Comparison of ENCODE assay signal across 31 cellular contexts in the genomic region with DNA sequence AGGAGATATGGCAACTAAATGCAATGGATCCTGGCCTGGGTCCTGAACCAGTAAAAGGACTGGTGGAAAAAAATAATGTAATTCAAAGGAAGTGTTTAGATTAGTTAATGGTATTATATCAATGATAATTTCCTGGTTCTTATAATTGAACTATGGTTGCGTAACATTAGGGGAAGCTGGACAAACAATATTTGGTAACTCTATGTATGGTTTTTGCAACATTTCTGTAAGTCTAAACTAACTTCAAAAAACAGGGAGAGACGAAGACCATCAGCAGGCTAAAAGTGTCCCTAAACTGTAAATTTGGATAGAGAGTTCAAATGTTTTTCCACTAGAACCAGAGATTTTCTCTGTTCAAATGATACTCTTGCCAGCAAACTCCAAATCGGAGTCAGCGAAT. TPM values are rescaled to one million over a fixed set of nuclear protein-coding genes. Genes with fewer than 3 reads are reported as not detected.
DNase-seq lines count a peak whose midpoint lies in the region; ATAC-seq and TF ChIP-seq lines count a peak whose summit lies in the region.
"Had no signal": no experiment of that assay in that cellular context is flagged by ENCODE, and none has a peak within 500 bp of the region (broad histone marks: within the 10 kb centered on the region; RNA-seq: fewer than 3 reads in every experiment).

No MANE protein-coding gene starts in this region.

- in situ Hi-C loops in mammary epithelial cell (cut with MboI; ENCODE audit: low sequenced_read_pairs in 2 of 2), result no loop called here

- 98% methylated on average over 4 of the region's 4 CpGs for WGBS in mammary epithelial cell (ENCODE audit: low coverage, missing lambda C conversion rate)
- no CpG with 5 or more reads among the region's 4 CpGs for WGBS in mesendoderm (ENCODE audit: extremely low coverage, insufficient coverage, low lambda C conversion rate)

- no peak for TF ChIP-seq CTCF in MCF 10A (IDR thresholded peaks at IDR 0.05; ENCODE audit: unreplicated experiment)
- TF ChIP-seq CTCF in mammary epithelial cell (conservative IDR thresholded peaks at IDR 0.05 in 1 of 2, IDR thresholded peaks at IDR 0.05 in 1 of 2; ENCODE audit: extremely low read depth in 1 of 2, insufficient read depth in 1 of 2, low read depth in 1 of 2, low read length in 2 of 2), result no peak

- H4K5ac ChIP-seq in mesendoderm (ENCODE audit: low read length), result no peak overlapping the region

- no peak overlapping the region for H2BK120ac ChIP-seq in mesendoderm (ENCODE audit: low read depth, low read length)

- peaks cover 15% of the 10 kb centered on the region for H3K4me1 ChIP-seq in mammary epithelial cell (ENCODE audit: insufficient read depth, low read length)
- peaks cover 52% of the 10 kb centered on the region for H3K4me1 ChIP-seq in adipocyte (ENCODE audit: control insufficient read depth, insufficient read depth, low read length)
- peaks cover 11% of the 10 kb centered on the region for H3K4me1 ChIP-seq in mesendoderm (ENCODE audit: control insufficient read depth, low read depth, low read length)
- H3K4me1 ChIP-seq: BLaER1 had no signal

- H3K9me3 Mint-ChIP-seq in MCF 10A (ENCODE audit: unreplicated experiment), result peaks cover 7% of the 10 kb centered on the region
- H3K9me3 Mint-ChIP-seq: T-helper 2 cell treated with Interferon-gamma antibody and Interleukin-4, amounts not matched to agents 5 μg/mL and 100 μg/mL, for 36 hours had no signal

- no peak overlapping the region for H2BK15ac ChIP-seq in mesendoderm (replicated peaks; ENCODE audit: low read depth)

- no peak overlapping the region for H3K56ac ChIP-seq in mesendoderm (ENCODE audit: low read length)

- H3K4me3 Mint-ChIP-seq in MCF 10A (ENCODE audit: unreplicated experiment), result no peak overlapping the region
- H3K4me3 Mint-ChIP-seq: H9; T-helper 2 cell treated with Interferon-gamma antibody and Interleukin-4, amounts not matched to agents 5 μg/mL and 100 μg/mL, for 36 hours had no signal

- BruUV-seq in MCF 10A (replicated peaks; lab: Mats Ljungman, UMichigan) (no TSS peak), mammary epithelial cell (replicated peaks; lab: Mats Ljungman, UMichigan) (no TSS peak)

- H3K4me2 ChIP-seq in mammary epithelial cell (ENCODE audit: insufficient read depth, low read depth, low read length), result no peak overlapping the region
- no peak overlapping the region for H3K4me2 ChIP-seq in mesendoderm (ENCODE audit: low read length)
- H3K4me2 ChIP-seq: BLaER1, hepatocyte had no signal

- H3K27ac ChIP-seq in mammary epithelial cell (ENCODE audit: insufficient read depth, low read depth, low read length) (no peak overlapping the region), mesendoderm (ENCODE audit: low read depth, low read length) (no peak overlapping the region)
- H3K27ac ChIP-seq: BLaER1, hepatocyte, suprapubic skin, vagina, VCaP had no signal

- CTCF ChIA-PET in MCF 10A (lab: Yijun Ruan, JAX) (no interaction called here), mammary epithelial cell (lab: Charles Lee; ENCODE audit: low non-redundant PET) (no interaction called here)

- no peak overlapping the region for H3K4me3 ChIP-seq in mammary epithelial cell (replicated peaks in 1 of 3; ENCODE audit: insufficient read depth in 1 of 3, low read depth in 2 of 3, low read length in 3 of 3)
- no peak overlapping the region for H3K4me3 ChIP-seq in adipocyte (ENCODE audit: low read length)
- H3K4me3 ChIP-seq in mesendoderm (ENCODE audit: low read length), result no peak overlapping the region
- H3K4me3 ChIP-seq: adrenal gland, BLaER1, hepatocyte, MG63, suprapubic skin, vagina had no signal

- H3K27me3 ChIP-seq in mammary epithelial cell (ENCODE audit: insufficient read depth, low read length), result no peaks in the 10 kb centered on the region
- no peaks in the 10 kb centered on the region for H3K27me3 ChIP-seq in adipocyte (replicated peaks; ENCODE audit: control insufficient read depth, insufficient read depth, low read length)
- H3K27me3 ChIP-seq in mesendoderm (ENCODE audit: insufficient read depth, low read length, poor library complexity), result no peaks in the 10 kb centered on the region
- H3K27me3 ChIP-seq: adrenal gland, BLaER1, hepatocyte, MG63, suprapubic skin, vagina had no signal

- no peak overlapping the region for H4K8ac ChIP-seq in mesendoderm (ENCODE audit: low read depth, low read length)

- no peak overlapping the region for H2BK5ac ChIP-seq in mesendoderm (ENCODE audit: low read length)

- no peaks in the 10 kb centered on the region for H3K9me3 ChIP-seq in mammary epithelial cell (replicated peaks; ENCODE audit: insufficient read depth, low read length)
- no peaks in the 10 kb centered on the region for H3K9me3 ChIP-seq in adipocyte (ENCODE audit: control insufficient read depth, low read length)
- H3K9me3 ChIP-seq: adrenal gland, BLaER1, suprapubic skin, vagina had no signal

- H3K23ac ChIP-seq in mesendoderm (ENCODE audit: low read length), result no peak overlapping the region

- H2AFZ ChIP-seq in mammary epithelial cell (ENCODE audit: low read depth, low read length), result no peak overlapping the region
- H2AFZ ChIP-seq: hepatocyte had no signal

- dilution Hi-C loops in mammary epithelial cell (cut with HindIII; ENCODE audit: low sequenced_read_pairs), result no loop called here

- H3K79me2 ChIP-seq in mammary epithelial cell (ENCODE audit: insufficient read depth, low read length) (peaks cover 100% of the 10 kb centered on the region), mesendoderm (ENCODE audit: control insufficient read depth, insufficient read depth, low read length) (peaks cover 60% of the 10 kb centered on the region)

- H3K9ac ChIP-seq in mammary epithelial cell (ENCODE audit: insufficient read depth, low read length), result no peak overlapping the region
- H3K9ac ChIP-seq in adipocyte (ENCODE audit: low read length), result no peak overlapping the region
- no peak overlapping the region for H3K9ac ChIP-seq in mesendoderm (ENCODE audit: low read length)
- H3K9ac ChIP-seq: BLaER1 had no signal

- H3K27ac Mint-ChIP-seq in MCF 10A (ENCODE audit: low read depth, unreplicated experiment), result no peak overlapping the region
- H3K27ac Mint-ChIP-seq: H9; T-helper 2 cell treated with Interferon-gamma antibody and Interleukin-4, amounts not matched to agents 5 μg/mL and 100 μg/mL, for 36 hours had no signal

- peaks cover 45% of the 10 kb centered on the region for H3K4me1 Mint-ChIP-seq in MCF 10A (ENCODE audit: insufficient read depth, unreplicated experiment)

- no peak overlapping the region for H3K18ac ChIP-seq in mesendoderm (ENCODE audit: low read length)

- DNase-seq in MCF 10A (ENCODE audit: unreplicated experiment) (peak; percentile 26), mammary epithelial cell (no peak), adipocyte (ENCODE audit: low read depth) (peak; percentile 59), left lobe of liver (ENCODE audit: low spot score) (no peak), amygdala (lab: John Stamatoyannopoulos, UW) (no peak), NCI-H1048 (lab: John Stamatoyannopoulos, UW) (no peak), mesendoderm (no peak), epidermal melanocyte (ENCODE audit: insufficient read length, low spot score) (no peak)
- DNase-seq: activated CD4-positive, alpha-beta T cell treated with anti-CD3 and anti-CD28 coated beads for 48 hours; activated CD8-positive, alpha-beta memory T cell treated with anti-CD3 and anti-CD28 coated beads for 24 hours; activated gamma-delta T cell treated with Interleukin-2 at 50 U/mL for 16 hours; activated T-cell treated with anti-CD3 and anti-CD28 coated beads, Interleukin-2, amount 50 U/mL, for 1 hour; adrenal gland; DND-41; effector memory CD4-positive, alpha-beta T cell; foreskin fibroblast; H9; left colon; MG63; NCI-H1694; PC-3; Right ventricle myocardium superior; stimulated activated naive CD4-positive, alpha-beta T cell had no signal

- no peak overlapping the region for H2AK5ac ChIP-seq in mesendoderm (ENCODE audit: low read length)

- H4K20me1 ChIP-seq in mammary epithelial cell (ENCODE audit: insufficient read depth, low read length), result peaks cover 4% of the 10 kb centered on the region
- H4K20me1 ChIP-seq: BLaER1 had no signal

- no peaks in the 10 kb centered on the region for H3K27me3 Mint-ChIP-seq in MCF 10A (ENCODE audit: insufficient read depth, unreplicated experiment)

- ATAC-seq in left lobe of liver, result peak; percentile 42
- ATAC-seq: esophagus mucosa, left colon, PC-3, sciatic nerve had no signal

- H3K36me3 ChIP-seq in mammary epithelial cell (ENCODE audit: insufficient read depth, low read length), result peaks cover 9% of the 10 kb centered on the region
- peaks cover 7% of the 10 kb centered on the region for H3K36me3 ChIP-seq in adipocyte (ENCODE audit: control insufficient read depth, insufficient read depth, low read length, severe bottlenecking)
- H3K36me3 ChIP-seq in mesendoderm (ENCODE audit: control insufficient read depth, insufficient read depth, low read length), result no peaks in the 10 kb centered on the region
- H3K36me3 ChIP-seq: BLaER1 had no signal

- intact Hi-C loops in MCF 10A (cut with micrococcal nuclease) (no loop called here), mammary epithelial cell (cut with micrococcal nuclease) (no loop called here)

- peaks cover 14% of the 10 kb centered on the region for H3K36me3 Mint-ChIP-seq in MCF 10A (ENCODE audit: insufficient read depth, unreplicated experiment)

- POLR2A ChIA-PET in MCF 10A (lab: Yijun Ruan, JAX), result interaction anchor here (0.6 to 2.3 kb wide), 5 partner anchors 11 to 133 kb away, joined by 3 to 11 read pairs (median 5); a partner anchor contains a TSS

- no peak overlapping the region for H3K4ac ChIP-seq in mesendoderm (ENCODE audit: low read depth, low read length)

- H3K79me1 ChIP-seq in mesendoderm (ENCODE audit: low read length), result peaks cover 11% of the 10 kb centered on the region

RNA-seq across cellular contexts. Expression of a gene that starts 36.9 kb away (rescaled TPM):
- total RNA-seq in MCF 10A (2022) (40.1 and 51.8 TPM in 2 replicates), mammary epithelial cell (10 to 100 TPM; 41.3 to 81.5 TPM), left lobe of liver (9.7 TPM)
- 32.7 TPM for polyA plus RNA-seq in mammary epithelial cell
- 90.2 TPM for polyA minus RNA-seq in mammary epithelial cell
- 44.5 TPM for polyA plus RNA-seq in mesendoderm (2013, experiment 1 of 2)
- polyA plus RNA-seq in mesendoderm (2013, experiment 2 of 2), result 41.8 TPM

Comparison
In these comparisons a context has a peak if more than half of its experiments do, and no peak if none do; other contexts are left out.
1. DNase-seq: peak in MCF 10A (single experiment) and adipocyte (single experiment); none in mammary epithelial cell (single experiment), left lobe of liver (single experiment), amygdala (0 of 56), NCI-H1048 (single experiment), mesendoderm (single experiment) and epidermal melanocyte (single experiment).